ENCODE assay signal across 17 cellular contexts in genomic region chr3:30146978-30147377, GRCh38.
DNase-seq lines count a peak whose midpoint lies in the region; ATAC-seq and TF ChIP-seq lines count a peak whose summit lies in the region.
"Had no signal": no experiment of that assay in that cellular context is flagged by ENCODE, and none has a peak within 500 bp of the region (broad histone marks: within the 10 kb centered on the region; RNA-seq: fewer than 3 reads in every experiment).

No MANE protein-coding gene starts in this region.

- H3K4me1 Mint-ChIP-seq in activated naive CD8-positive, alpha-beta T cell treated with anti-CD3 and anti-CD28 coated beads, Interleukin-2, amount 50 U/mL, for 24 hours = no peaks in the 10 kb centered on the region

- H3K4me3 Mint-ChIP-seq in activated naive CD8-positive, alpha-beta T cell treated with anti-CD3 and anti-CD28 coated beads, Interleukin-2, amount 50 U/mL, for 24 hours = no peak overlapping the region
- H3K4me3 Mint-ChIP-seq: CD4-positive, alpha-beta T cell had no signal

- H3K27ac Mint-ChIP-seq in activated naive CD8-positive, alpha-beta T cell treated with anti-CD3 and anti-CD28 coated beads, Interleukin-2, amount 50 U/mL, for 24 hours = no peak overlapping the region
- H3K27ac Mint-ChIP-seq: CD4-positive, alpha-beta T cell had no signal

- no peak for ATAC-seq in activated naive CD8-positive, alpha-beta T cell treated with anti-CD3 and anti-CD28 coated beads, Interleukin-2, amount 50 U/mL, for 24 hours

- DNase-seq in COLO829 (ENCODE audit: low spot score) (peak; percentile 17), NCI-H69 (lab: John Stamatoyannopoulos, UW) (peak; percentile 4), choroid plexus epithelial cell (ENCODE audit: low read depth) (peak; percentile 25), retinal pigment epithelial cell (ENCODE audit: low read depth) (peak; percentile 66), HK-2 (ENCODE audit: unreplicated experiment) (no peak)
- DNase-seq in activated naive CD8-positive, alpha-beta T cell treated with anti-CD3 and anti-CD28 coated beads, Interleukin-2, amount 50 U/mL, for 24 hours = no peak
- no peak for DNase-seq in activated CD4-positive, CD25-positive, alpha-beta regulatory T cell treated with anti-CD3 and anti-CD28 coated beads, Interleukin-2, amount 50 U/mL, for 72 hours
- DNase-seq: BE2C; CD4-positive, alpha-beta T cell; DMS53; KG1; NCI-H1105 treated with DMSO at 0.1 percent for 48 hours; NCI-H1694; NCI-H2081 treated with DMSO at 0.1 percent for 48 hours; NCI-H510A treated with DMSO at 0.1 percent for 48 hours; RPMI8226; SHP77 treated with DMSO at 0.1 percent for 48 hours had no signal

- no peaks in the 10 kb centered on the region for H3K36me3 Mint-ChIP-seq in activated naive CD8-positive, alpha-beta T cell treated with anti-CD3 and anti-CD28 coated beads, Interleukin-2, amount 50 U/mL, for 24 hours (ENCODE audit: low read depth)

- no peaks in the 10 kb centered on the region for H3K27me3 Mint-ChIP-seq in activated naive CD8-positive, alpha-beta T cell treated with anti-CD3 and anti-CD28 coated beads, Interleukin-2, amount 50 U/mL, for 24 hours
- H3K27me3 Mint-ChIP-seq: CD4-positive, alpha-beta T cell had no signal

- H3K9me3 Mint-ChIP-seq in activated naive CD8-positive, alpha-beta T cell treated with anti-CD3 and anti-CD28 coated beads, Interleukin-2, amount 50 U/mL, for 24 hours = no peaks in the 10 kb centered on the region
- H3K9me3 Mint-ChIP-seq: CD4-positive, alpha-beta T cell had no signal

- H3K4me3 ChIP-seq in choroid plexus epithelial cell (ENCODE audit: low read depth, low read length) (no peak overlapping the region), retinal pigment epithelial cell (ENCODE audit: low read length) (no peak overlapping the region)

- TF ChIP-seq CTCF in choroid plexus epithelial cell (conservative IDR thresholded peaks at IDR 0.05; ENCODE audit: low read depth, low read length) (no peak), retinal pigment epithelial cell (conservative IDR thresholded peaks at IDR 0.05; ENCODE audit: low read depth, low read length) (no peak)

Comparison
In these comparisons a context has a peak if more than half of its experiments do, and no peak if none do; other contexts are left out.
1. DNase-seq: peak in COLO829 (single experiment), NCI-H69 (single experiment), choroid plexus epithelial cell (single experiment) and retinal pigment epithelial cell (single experiment); none in activated naive CD8-positive, alpha-beta T cell treated with anti-CD3 and anti-CD28 coated beads, Interleukin-2, amount 50 U/mL, for 24 hours (single experiment), HK-2 (single experiment) and activated CD4-positive, CD25-positive, alpha-beta regulatory T cell treated with anti-CD3 and anti-CD28 coated beads, Interleukin-2, amount 50 U/mL, for 72 hours (single experiment).